10 cellular contexts compared by ENCODE assay signal in the genomic region with DNA sequence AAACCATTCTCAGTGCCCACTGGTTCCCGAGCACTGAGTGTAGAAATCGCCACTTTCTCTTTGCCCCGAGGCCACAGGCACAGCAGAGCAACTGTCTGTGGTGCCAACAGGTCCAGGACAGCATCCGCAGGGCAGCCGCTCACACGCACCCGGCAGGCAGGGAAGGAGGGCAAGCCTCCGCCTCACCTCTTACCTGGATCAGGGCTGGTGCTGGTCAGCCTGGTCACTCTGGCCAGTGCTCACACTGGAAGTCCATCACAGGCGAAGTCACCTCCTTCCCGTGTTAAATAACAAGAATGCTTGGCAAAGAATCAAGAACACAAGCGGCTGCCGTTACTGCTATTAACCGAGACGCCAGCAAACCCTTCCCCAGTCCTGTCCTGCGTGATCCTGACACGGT. TPM values are rescaled to one million over a fixed set of nuclear protein-coding genes. Genes with fewer than 3 reads are reported as not detected.
DNase-seq lines count a peak whose midpoint lies in the region; ATAC-seq and TF ChIP-seq lines count a peak whose summit lies in the region.
"Had no signal": no experiment of that assay in that cellular context is flagged by ENCODE, and none has a peak within 500 bp of the region (broad histone marks: within the 10 kb centered on the region; RNA-seq: fewer than 3 reads in every experiment).

No MANE protein-coding gene starts in this region.

- ATAC-seq in activated T-cell treated with anti-CD3 and anti-CD28 coated beads, Interleukin-2, amount 50 U/mL, for 4 hours, result no peak

- peaks cover 33 to 71% (median 60%) of the 10 kb centered on the region in 4 donors for H3K4me1 ChIP-seq in stomach

- H3K4me3 ChIP-seq in stomach, result peak overlapping the region; percentile 74 to 83 (median 76)

- peaks cover 31% of the 10 kb centered on the region for H3K36me3 Mint-ChIP-seq in activated T-cell treated with anti-CD3 and anti-CD28 coated beads, Interleukin-2, amount 50 U/mL, for 4 hours (ENCODE audit: insufficient read depth)
- H3K36me3 Mint-ChIP-seq in activated T-helper 2 cell treated with anti-CD3 and anti-CD28 coated beads, Interferon-gamma antibody, Interleukin-2, Interleukin-4, amounts not matched to agents 10 μg/mL and 5 μg/mL and 100 μg/mL, durations not matched to agents 14 hours and 24 hours and 36 hours (ENCODE audit: low read depth), result peaks cover 40% of the 10 kb centered on the region
- peaks cover 7 to 17% (median 8%) of the 10 kb centered on the region in 3 donors for H3K36me3 Mint-ChIP-seq in immature natural killer cell

- no peak for TF ChIP-seq POLR2A in stomach (IDR thresholded peaks at IDR 0.05)

- H3K4me1 Mint-ChIP-seq in activated T-cell treated with anti-CD3 and anti-CD28 coated beads, Interleukin-2, amount 50 U/mL, for 4 hours (ENCODE audit: low read depth), result peaks cover 27% of the 10 kb centered on the region
- H3K4me1 Mint-ChIP-seq in activated T-helper 2 cell treated with anti-CD3 and anti-CD28 coated beads, Interferon-gamma antibody, Interleukin-2, Interleukin-4, amounts not matched to agents 10 μg/mL and 5 μg/mL and 100 μg/mL, durations not matched to agents 14 hours and 24 hours and 36 hours (ENCODE audit: low read depth), result peaks cover 17% of the 10 kb centered on the region
- H3K4me1 Mint-ChIP-seq in immature natural killer cell, result peaks cover 21 to 25% of the 10 kb centered on the region in 2 donors

- H3K27ac Mint-ChIP-seq in activated T-helper 2 cell treated with anti-CD3 and anti-CD28 coated beads, Interferon-gamma antibody, Interleukin-2, Interleukin-4, amounts not matched to agents 10 μg/mL and 5 μg/mL and 100 μg/mL, durations not matched to agents 14 hours and 24 hours and 36 hours, result peak overlapping the region; percentile 90
- peak overlapping the region in 4 of 6 donors; percentile 81 to 93 (median 87) for H3K27ac Mint-ChIP-seq in immature natural killer cell

- peak overlapping the region; percentile 98 for H3K4me3 Mint-ChIP-seq in activated T-cell treated with anti-CD3 and anti-CD28 coated beads, Interleukin-2, amount 50 U/mL, for 4 hours
- peak overlapping the region; percentile 97 for H3K4me3 Mint-ChIP-seq in activated T-helper 2 cell treated with anti-CD3 and anti-CD28 coated beads, Interferon-gamma antibody, Interleukin-2, Interleukin-4, amounts not matched to agents 10 μg/mL and 5 μg/mL and 100 μg/mL, durations not matched to agents 14 hours and 24 hours and 36 hours (ENCODE audit: low read depth)
- H3K4me3 Mint-ChIP-seq in immature natural killer cell, result peak overlapping the region; percentile 88 to 97 (median 92)

- DNase-seq in activated T-cell treated with anti-CD3 and anti-CD28 coated beads, Interleukin-2, amount 50 U/mL, for 4 hours, result no peak
- no peak for DNase-seq in activated T-cell treated with anti-CD3 and anti-CD28 coated beads, Interleukin-2, amount 50 U/mL, for 48 hours
- no peak for DNase-seq in activated T-helper 2 cell treated with anti-CD3 and anti-CD28 coated beads, Interferon-gamma antibody, Interleukin-2, Interleukin-4, amounts not matched to agents 10 μg/mL and 5 μg/mL and 100 μg/mL, durations not matched to agents 14 hours and 24 hours and 36 hours (ENCODE audit: low spot score)
- DNase-seq in immature natural killer cell (no peak), stomach (no peak), hypothalamus (lab: John Stamatoyannopoulos, UW) (no peak), SKM-1 treated with dmso at 0.1 percent for 144 hours (lab: John Stamatoyannopoulos, UW; ENCODE audit: unreplicated experiment) (no peak)
- DNase-seq in stimulated activated CD4-positive, alpha-beta T cell treated with anti-CD3 and anti-CD28 coated beads, Interleukin-12 subunit alpha, Interleukin-12 subunit beta, amount 100 ng/mL, for 4 hours, result no peak

- no peaks in the 10 kb centered on the region for H3K27me3 ChIP-seq in stomach

- WGBS in stomach, 5 donors, result 40 to 85% (median 69%) methylated on average over 9 to 16 of the region's 16 CpGs

- no peak for TF ChIP-seq CTCF in stomach (IDR thresholded peaks at IDR 0.05)

- H3K27me3 Mint-ChIP-seq in activated T-cell treated with anti-CD3 and anti-CD28 coated beads, Interleukin-2, amount 50 U/mL, for 4 hours (ENCODE audit: low read depth), result no peaks in the 10 kb centered on the region
- H3K27me3 Mint-ChIP-seq in activated T-helper 2 cell treated with anti-CD3 and anti-CD28 coated beads, Interferon-gamma antibody, Interleukin-2, Interleukin-4, amounts not matched to agents 10 μg/mL and 5 μg/mL and 100 μg/mL, durations not matched to agents 14 hours and 24 hours and 36 hours (ENCODE audit: low read depth), result no peaks in the 10 kb centered on the region
- H3K27me3 Mint-ChIP-seq in immature natural killer cell (ENCODE audit: low read depth in 3 of 3), result peaks cover 13 to 20% (median 13%) of the 10 kb centered on the region in 3 donors

- H3K27ac ChIP-seq in stomach, result peak overlapping the region in 1 of 5 donors; percentile 85
- H3K27ac ChIP-seq: SJSA1 had no signal

- H3K9me3 ChIP-seq in stomach, result no peaks in the 10 kb centered on the region
- H3K9me3 ChIP-seq: SJSA1 had no signal

- no peak for TF ChIP-seq EP300 in stomach (IDR thresholded peaks at IDR 0.05)

- H3K9me3 Mint-ChIP-seq in activated T-cell treated with anti-CD3 and anti-CD28 coated beads, Interleukin-2, amount 50 U/mL, for 4 hours, result no peaks in the 10 kb centered on the region
- no peaks in the 10 kb centered on the region for H3K9me3 Mint-ChIP-seq in activated T-helper 2 cell treated with anti-CD3 and anti-CD28 coated beads, Interferon-gamma antibody, Interleukin-2, Interleukin-4, amounts not matched to agents 10 μg/mL and 5 μg/mL and 100 μg/mL, durations not matched to agents 14 hours and 24 hours and 36 hours
- H3K9me3 Mint-ChIP-seq in immature natural killer cell, result no peaks in the 10 kb centered on the region

- peaks cover 37 to 57% (median 55%) of the 10 kb centered on the region in 4 donors for H3K36me3 ChIP-seq in stomach

- intact Hi-C loops in activated T-helper 2 cell treated with anti-CD3 and anti-CD28 coated beads, Interferon-gamma antibody, Interleukin-2, Interleukin-4, amounts not matched to agents 10 μg/mL and 5 μg/mL and 100 μg/mL, durations not matched to agents 14 hours and 24 hours and 36 hours (cut with micrococcal nuclease), result no loop called here
- intact Hi-C loops in stomach (cut with DNase I; ENCODE audit: low total_unique reads), result no loop called here

RNA-seq across cellular contexts. Expression of a gene that starts 13.7 kb away (rescaled TPM):
- under 1 TPM in 2 of 3 donors, not detected in 1; 0.16 to 0.18 TPM for total RNA-seq in activated T-cell treated with anti-CD3 and anti-CD28 coated beads, Interleukin-2, amount 50 U/mL, for 4 hours
- 3.1 and 3.4 TPM in 2 replicates for total RNA-seq in activated T-helper 2 cell treated with anti-CD3 and anti-CD28 coated beads, Interferon-gamma antibody, Interleukin-2, Interleukin-4, amounts not matched to agents 10 μg/mL and 5 μg/mL and 100 μg/mL, durations not matched to agents 14 hours and 24 hours and 36 hours
- polyA plus RNA-seq in immature natural killer cell (under 1 TPM in 1 of 3 donors, not detected in 2; 0.19 TPM), stomach (1 to 10 TPM; 1.6 to 4.7 (median 4.0) TPM)
- total RNA-seq in stomach, result 10 to 100 TPM in 1 of 5 donors, 1 to 10 TPM in 2, under 1 TPM in 1, not detected in 1; 0.45 to 10.4 (median 5.8) TPM
- total RNA-seq: SJSA1 had no signal

RNA-seq across cellular contexts. Expression of a gene that starts 16.6 kb away (rescaled TPM):
- total RNA-seq in activated T-cell treated with anti-CD3 and anti-CD28 coated beads, Interleukin-2, amount 50 U/mL, for 4 hours, result 1 to 10 TPM in 2 of 3 donors, under 1 TPM in 1; 0.82 to 2.4 (median 2.1) TPM
- total RNA-seq in activated T-helper 2 cell treated with anti-CD3 and anti-CD28 coated beads, Interferon-gamma antibody, Interleukin-2, Interleukin-4, amounts not matched to agents 10 μg/mL and 5 μg/mL and 100 μg/mL, durations not matched to agents 14 hours and 24 hours and 36 hours, result 1.2 and 1.7 TPM in 2 replicates
- polyA plus RNA-seq in immature natural killer cell (not detected), stomach (10 to 100 TPM in 2 of 3 donors, 1 to 10 TPM in 1; 7.7 to 18.4 (median 10.2) TPM)
- total RNA-seq in stomach, result 10 to 100 TPM in 1 of 5 donors, 1 to 10 TPM in 3, under 1 TPM in 1; 0.58 to 25.5 (median 4.9) TPM
- total RNA-seq: glomerular endothelial cell, SJSA1 had no signal

RNA-seq across cellular contexts. Expression of a gene that starts 22.2 kb away (rescaled TPM):
- not detected for total RNA-seq in activated T-cell treated with anti-CD3 and anti-CD28 coated beads, Interleukin-2, amount 50 U/mL, for 4 hours
- total RNA-seq in activated T-helper 2 cell treated with anti-CD3 and anti-CD28 coated beads, Interferon-gamma antibody, Interleukin-2, Interleukin-4, amounts not matched to agents 10 μg/mL and 5 μg/mL and 100 μg/mL, durations not matched to agents 14 hours and 24 hours and 36 hours, result not detected in 2 replicates
- not detected for polyA plus RNA-seq in immature natural killer cell
- total RNA-seq in stomach, result 10 to 100 TPM in 2 of 5 donors, 1 to 10 TPM in 1, not detected in 2; 7.0 to 31.2 (median 12.5) TPM
- 10 to 100 TPM; 18.8 to 23.2 (median 19.5) TPM for polyA plus RNA-seq in stomach
- total RNA-seq: glomerular endothelial cell, SJSA1 had no signal

RNA-seq across cellular contexts. Expression of a gene that starts 31.9 kb away (rescaled TPM):
- not detected for total RNA-seq in activated T-cell treated with anti-CD3 and anti-CD28 coated beads, Interleukin-2, amount 50 U/mL, for 4 hours
- not detected in 2 replicates for total RNA-seq in activated T-helper 2 cell treated with anti-CD3 and anti-CD28 coated beads, Interferon-gamma antibody, Interleukin-2, Interleukin-4, amounts not matched to agents 10 μg/mL and 5 μg/mL and 100 μg/mL, durations not matched to agents 14 hours and 24 hours and 36 hours
- polyA plus RNA-seq in immature natural killer cell (under 1 TPM in 1 of 3 donors, not detected in 2; 0.62 TPM), stomach (not detected)
- not detected for total RNA-seq in stomach
- total RNA-seq: glomerular endothelial cell, SJSA1 had no signal

RNA-seq across cellular contexts. Expression of a gene that starts 38.2 kb away (rescaled TPM):
- total RNA-seq in activated T-cell treated with anti-CD3 and anti-CD28 coated beads, Interleukin-2, amount 50 U/mL, for 4 hours, result not detected
- total RNA-seq in activated T-helper 2 cell treated with anti-CD3 and anti-CD28 coated beads, Interferon-gamma antibody, Interleukin-2, Interleukin-4, amounts not matched to agents 10 μg/mL and 5 μg/mL and 100 μg/mL, durations not matched to agents 14 hours and 24 hours and 36 hours, result not detected in 2 replicates
- polyA plus RNA-seq in immature natural killer cell (not detected), stomach (not detected)
- total RNA-seq in stomach, result not detected
- total RNA-seq: SJSA1 had no signal
